ENCODE assay signal across 30 cellular contexts in the genomic region with DNA sequence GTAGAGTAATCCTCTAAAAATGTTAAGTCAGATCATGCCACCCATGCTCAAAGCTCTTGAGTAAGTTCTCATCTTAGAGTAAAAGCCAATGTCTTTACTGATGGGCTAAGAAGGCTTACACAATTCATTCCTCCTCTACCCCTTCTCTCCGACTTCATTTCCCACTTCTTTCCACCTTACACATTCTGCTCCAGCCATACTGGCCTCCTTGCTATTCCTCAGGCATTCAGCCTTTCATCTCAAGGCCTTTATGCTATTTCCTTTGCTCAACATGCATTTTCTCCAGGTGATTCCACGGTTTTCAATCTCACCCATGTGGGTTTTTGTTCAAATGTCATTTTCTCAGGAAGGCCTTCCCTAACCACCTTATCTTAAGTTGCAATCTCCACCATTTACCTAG.
"Had no signal": no experiment of that assay in that cellular context is flagged by ENCODE, and none has a peak within 500 bp of the region (broad histone marks: within the 10 kb centered on the region; RNA-seq: fewer than 3 reads in every experiment).

No MANE protein-coding gene starts in this region.

- H3K9me3 Mint-ChIP-seq: central memory CD8-positive, alpha-beta T cell; naive B cell; neural crest cell; T-helper 1 cell treated with Interleukin-12 subunit alpha and Interleukin-12 subunit beta and Interleukin-4 antibody, amounts not matched to agents 30 μg/mL and 1 μg/mL, for 36 hours had no signal

- H3K9me3 ChIP-seq: adrenal gland, colonic mucosa, gastrocnemius medialis, right atrium auricular region, spleen, testis, transverse colon, uterus had no signal

- H3K27me3 ChIP-seq: adrenal gland, colonic mucosa, dorsolateral prefrontal cortex, gastrocnemius medialis, hepatocyte, right atrium auricular region, spleen, testis, transverse colon, uterus had no signal

- H3K4me1 Mint-ChIP-seq: central memory CD8-positive, alpha-beta T cell; naive B cell had no signal

- H3K4me1 ChIP-seq: colonic mucosa had no signal

- H3K27me3 Mint-ChIP-seq: activated naive CD8-positive, alpha-beta T cell; central memory CD8-positive, alpha-beta T cell; naive B cell had no signal

- H3K27ac Mint-ChIP-seq: activated naive CD8-positive, alpha-beta T cell; T-helper 1 cell treated with Interleukin-12 subunit alpha and Interleukin-12 subunit beta and Interleukin-4 antibody, amounts not matched to agents 30 μg/mL and 1 μg/mL, for 36 hours had no signal

- H3K79me2 ChIP-seq: hepatocyte had no signal

- ATAC-seq: gastrocnemius medialis, left ventricle myocardium superior had no signal

- DNase-seq: activated CD4-positive, alpha-beta T cell treated with anti-CD3 and anti-CD28 coated beads for 4 hours; activated CD4-positive, alpha-beta T cell treated with anti-CD3 and anti-CD28 coated beads, Interleukin-2, amount 50 U/mL, for 4 hours; activated CD8-positive, alpha-beta memory T cell treated with anti-CD3 and anti-CD28 coated beads for 24 hours; activated effector memory CD4-positive, alpha-beta T cell treated with Interleukin-2 at 50 U/mL for 16 hours; activated naive CD4-positive, alpha-beta T cell treated with Interleukin-2 at 50 U/mL for 16 hours; adrenal gland; colonic mucosa; dorsolateral prefrontal cortex; effector memory CD4-positive, alpha-beta T cell; erythroblast; gastrocnemius medialis; islet precursor cell; left ventricle myocardium superior; naive B cell; nucleus accumbens; spleen; stimulated activated naive CD4-positive, alpha-beta T cell treated with Interleukin-2 at 50 U/mL for 16 hours; T-helper 9 cell; testis; transverse colon; uterus had no signal

- H3K4me3 Mint-ChIP-seq: activated naive CD8-positive, alpha-beta T cell; central memory CD8-positive, alpha-beta T cell; naive B cell; T-helper 1 cell treated with Interleukin-12 subunit alpha and Interleukin-12 subunit beta and Interleukin-4 antibody, amounts not matched to agents 30 μg/mL and 1 μg/mL, for 36 hours had no signal

- H3K4me2 ChIP-seq: hepatocyte had no signal

- FAIRE-seq: bronchial epithelial cell, TTC549 had no signal

- H3K4me3 ChIP-seq: adrenal gland, colonic mucosa, dorsolateral prefrontal cortex, gastrocnemius medialis, hepatocyte, right atrium auricular region, spleen, testis, transverse colon, uterus had no signal

- H3K27ac ChIP-seq: colonic mucosa, hepatocyte, testis, transverse colon, VCaP had no signal

- H2AFZ ChIP-seq: hepatocyte had no signal

- H3K36me3 ChIP-seq: adrenal gland, colonic mucosa, gastrocnemius medialis, transverse colon, uterus had no signal
